In the genomic region with DNA sequence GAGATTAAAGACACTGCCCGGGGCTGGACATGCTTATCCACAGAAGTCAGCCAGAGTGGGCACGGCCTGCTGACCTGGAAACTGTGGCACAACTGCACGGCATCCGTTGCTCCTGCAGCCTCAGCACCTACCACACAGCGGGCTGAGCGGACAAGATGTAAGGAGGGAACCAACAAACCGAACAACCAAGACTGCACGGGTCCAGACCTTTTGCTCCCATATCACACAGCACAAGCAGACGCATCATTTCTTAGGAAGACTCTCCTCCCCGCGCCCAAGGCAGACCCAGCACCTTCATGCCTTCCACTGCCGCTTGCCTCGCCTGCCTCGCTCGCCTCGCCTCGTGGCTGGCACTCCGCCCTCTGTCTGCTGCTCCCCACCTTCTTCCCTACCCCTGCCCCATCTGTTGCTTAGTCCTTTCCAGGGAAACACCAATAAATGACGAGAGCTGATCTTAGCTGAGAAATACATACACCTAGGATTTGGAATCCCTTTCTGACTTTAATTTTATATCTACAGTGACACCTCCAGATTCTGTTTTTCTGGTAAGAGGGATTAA, we compare ENCODE assay signal across 16 cellular contexts.
DNase-seq lines count a peak whose midpoint lies in the region; ATAC-seq, FAIRE-seq and TF ChIP-seq lines count a peak whose summit lies in the region.
"Had no signal": no experiment of that assay in that cellular context is flagged by ENCODE, and none has a peak within 500 bp of the region (broad histone marks: within the 10 kb centered on the region; RNA-seq: fewer than 3 reads in every experiment).

No MANE protein-coding gene starts in this region.

- TF ChIP-seq POLR2A in endothelial cell of umbilical vein (IDR thresholded peaks at IDR 0.05; ENCODE audit: low read depth, low read length) = no peak

- DNase-seq in H9 (no peak), PC-3 (no peak), endothelial cell of umbilical vein (ENCODE audit: low read depth, low spot score) (no peak), osteocyte (ENCODE audit: extremely low spot score, unreplicated experiment) (no peak), GOT3 (lab: John Stamatoyannopoulos, UW) (no peak), Calu3 (no peak), putamen (ENCODE audit: low spot score) (no peak)
- no peak for DNase-seq in activated T-helper 2 cell treated with anti-CD3 and anti-CD28 coated beads, Interferon-gamma antibody, Interleukin-2, Interleukin-4, amounts not matched to agents 10 μg/mL and 5 μg/mL and 100 μg/mL, durations not matched to agents 14 hours and 24 hours and 36 hours (ENCODE audit: low spot score)
- DNase-seq: activated CD8-positive, alpha-beta memory T cell treated with anti-CD3 and anti-CD28 coated beads, Interleukin-2, amount 10 ng/mL, durations not matched to agents 7 days and 5 days; KG1; NCI-H1436 treated with DMSO at 0.1 percent for 48 hours; NCI-H526 treated with DMSO at 0.1 percent for 48 hours; stimulated activated CD4-positive, alpha-beta T cell treated with anti-CD3 and anti-CD28 coated beads, Interleukin-15, amount 100 ng/mL, for 24 hours had no signal

- H3K4me1 Mint-ChIP-seq in H9 (peaks cover 38 to 49% of the 10 kb centered on the region in 2 experiments), osteocyte (ENCODE audit: unreplicated experiment) (peaks cover 85% of the 10 kb centered on the region), Calu3 (ENCODE audit: low read depth, unreplicated experiment) (no peaks in the 10 kb centered on the region)
- peaks cover 37% of the 10 kb centered on the region for H3K4me1 Mint-ChIP-seq in activated T-helper 2 cell treated with anti-CD3 and anti-CD28 coated beads, Interferon-gamma antibody, Interleukin-2, Interleukin-4, amounts not matched to agents 10 μg/mL and 5 μg/mL and 100 μg/mL, durations not matched to agents 14 hours and 24 hours and 36 hours (ENCODE audit: low read depth)

- no peak overlapping the region for H2AK5ac ChIP-seq in H9 (ENCODE audit: insufficient read length, low read length)

- H2BK120ac ChIP-seq in H9 (ENCODE audit: low read depth, low read length, poor library complexity, severe bottlenecking) = no peak overlapping the region

- no TSS peak for BruUV-seq in PC-3 (replicated peaks; lab: Mats Ljungman, UMichigan)
- BruUV-seq in endothelial cell of umbilical vein (replicated peaks; lab: Mats Ljungman, UMichigan) = no TSS peak
- BruUV-seq in Calu3 (replicated peaks; lab: Mats Ljungman, UMichigan) = no TSS peak

- CTCF ChIA-PET in PC-3 (lab: Charles Lee) = no interaction called here
- CTCF ChIA-PET in endothelial cell of umbilical vein (lab: Charles Lee) = interaction anchor here (1.5 to 3.0 kb wide), 3 partner anchors 15 to 58 kb away, joined by 5 to 10 read pairs (median 7); no protein-coding TSS in a partner anchor
- CTCF ChIA-PET in Calu3 (lab: Charles Lee) = no interaction called here

- no peak for ATAC-seq in PC-3
- ATAC-seq: activated CD8-positive, alpha-beta memory T cell treated with anti-CD3 and anti-CD28 coated beads, Interleukin-2, amount 10 ng/mL, durations not matched to agents 7 days and 5 days had no signal

- no peak overlapping the region for H2BK5ac ChIP-seq in H9 (ENCODE audit: insufficient read length, low read length)

- no peaks in the 10 kb centered on the region for H4K20me1 ChIP-seq in H9 (ENCODE audit: control insufficient read depth, insufficient read depth, insufficient read length)
- H4K20me1 ChIP-seq in PC-3 (ENCODE audit: low read length) = no peaks in the 10 kb centered on the region
- no peaks in the 10 kb centered on the region for H4K20me1 ChIP-seq in endothelial cell of umbilical vein (replicated peaks; ENCODE audit: control insufficient read depth, extremely low read depth, insufficient read depth, low read length)

- H3K9ac ChIP-seq in H9 (ENCODE audit: extremely low read depth, insufficient read length, low read length) (no peak overlapping the region), PC-3 (ENCODE audit: low read length) (peak overlapping the region; percentile 2; the same call in 1 of the 2 replicates), endothelial cell of umbilical vein (replicated peaks; ENCODE audit: extremely low read depth, insufficient read depth, low read length) (peak overlapping the region; percentile 83)

- H3K9me1 ChIP-seq in endothelial cell of umbilical vein (replicated peaks; ENCODE audit: control insufficient read depth, extremely low read depth, insufficient read depth, low read length) = no peaks in the 10 kb centered on the region

- FAIRE-seq in endothelial cell of umbilical vein (lab: Jason Lieb, UNC) = no peak
- FAIRE-seq: bronchial epithelial cell, GM12891 had no signal

- peak overlapping the region; percentile 81 to 99 (median 90); a peak in 6 of 7 replicates for H3K27ac Mint-ChIP-seq in H9
- peak overlapping the region; percentile 94 for H3K27ac Mint-ChIP-seq in osteocyte (ENCODE audit: unreplicated experiment)
- H3K27ac Mint-ChIP-seq in activated T-helper 2 cell treated with anti-CD3 and anti-CD28 coated beads, Interferon-gamma antibody, Interleukin-2, Interleukin-4, amounts not matched to agents 10 μg/mL and 5 μg/mL and 100 μg/mL, durations not matched to agents 14 hours and 24 hours and 36 hours = no peak overlapping the region
- no peak overlapping the region for H3K27ac Mint-ChIP-seq in Calu3 (ENCODE audit: unreplicated experiment)
- H3K27ac Mint-ChIP-seq: activated CD8-positive, alpha-beta memory T cell treated with anti-CD3 and anti-CD28 coated beads, Interleukin-2, amount 10 ng/mL, durations not matched to agents 7 days and 5 days; T-helper 1 cell treated with Interleukin-12 subunit alpha and Interleukin-12 subunit beta and Interleukin-4 antibody, amounts not matched to agents 30 μg/mL and 1 μg/mL, for 36 hours had no signal

- H3K9me3 ChIP-seq in H9 (ENCODE audit: control insufficient read depth, low read depth, low read length) (no peaks in the 10 kb centered on the region), PC-3 (ENCODE audit: low read length) (no peaks in the 10 kb centered on the region), endothelial cell of umbilical vein (replicated peaks; ENCODE audit: control insufficient read depth, insufficient read depth, low read length) (no peaks in the 10 kb centered on the region)

- dilution Hi-C loops in endothelial cell of umbilical vein (cut with MboI; ENCODE audit: extremely low pct_ligation_motif_present, low sequenced_read_pairs) = no loop called here

- H3K4me3 Mint-ChIP-seq in H9 (peak overlapping the region in 1 of 2 experiments; percentile 61; a peak in 2 of 5 replicates), osteocyte (ENCODE audit: unreplicated experiment) (peak overlapping the region; percentile 5), Calu3 (ENCODE audit: low read depth, unreplicated experiment) (no peak overlapping the region)
- no peak overlapping the region for H3K4me3 Mint-ChIP-seq in activated T-helper 2 cell treated with anti-CD3 and anti-CD28 coated beads, Interferon-gamma antibody, Interleukin-2, Interleukin-4, amounts not matched to agents 10 μg/mL and 5 μg/mL and 100 μg/mL, durations not matched to agents 14 hours and 24 hours and 36 hours (ENCODE audit: low read depth)
- H3K4me3 Mint-ChIP-seq: activated CD8-positive, alpha-beta memory T cell treated with anti-CD3 and anti-CD28 coated beads, Interleukin-2, amount 10 ng/mL, durations not matched to agents 7 days and 5 days; T-helper 1 cell treated with Interleukin-12 subunit alpha and Interleukin-12 subunit beta and Interleukin-4 antibody, amounts not matched to agents 30 μg/mL and 1 μg/mL, for 36 hours had no signal

- H4K91ac ChIP-seq in H9 (ENCODE audit: insufficient read length, low read depth, low read length) = no peak overlapping the region

- no peaks in the 10 kb centered on the region for H3K79me1 ChIP-seq in H9 (ENCODE audit: insufficient read depth, low read depth, low read length, poor library complexity, severe bottlenecking)

- intact Hi-C loops in PC-3 (cut with micrococcal nuclease) = loop anchor here (1.0 to 2.0 kb wide), 2 partner anchors 18 to 20 kb away; no protein-coding TSS in a partner anchor
- intact Hi-C loops in endothelial cell of umbilical vein (cut with micrococcal nuclease) = loop anchor here (1.0 to 2.0 kb wide), 6 partner anchors 16 to 127 kb away; no protein-coding TSS in a partner anchor
- intact Hi-C loops in activated T-helper 2 cell treated with anti-CD3 and anti-CD28 coated beads, Interferon-gamma antibody, Interleukin-2, Interleukin-4, amounts not matched to agents 10 μg/mL and 5 μg/mL and 100 μg/mL, durations not matched to agents 14 hours and 24 hours and 36 hours (cut with micrococcal nuclease) = no loop called here
- intact Hi-C loops in Calu3 (cut with micrococcal nuclease; ENCODE audit: unreplicated experiment) = no loop called here

- H2AFZ ChIP-seq in H9 (ENCODE audit: low read length) (no peak overlapping the region), PC-3 (ENCODE audit: low read length) (no peak overlapping the region), endothelial cell of umbilical vein (ENCODE audit: low read depth, low read length) (no peak overlapping the region)

- H3K4ac ChIP-seq in H9 (ENCODE audit: low read depth, low read length) = no peak overlapping the region

- H3K14ac ChIP-seq in H9 (ENCODE audit: insufficient read depth, low read length) = no peak overlapping the region

- H3K9me2 ChIP-seq in PC-3 (replicated peaks; ENCODE audit: low read length) = no peaks in the 10 kb centered on the region

- H4K8ac ChIP-seq in H9 (replicated peaks; ENCODE audit: insufficient read length, low read depth, low read length) = no peak overlapping the region

- H4K5ac ChIP-seq in H9 (ENCODE audit: insufficient read length, low read depth, low read length) = no peak overlapping the region

- H3K23ac ChIP-seq in H9 (ENCODE audit: insufficient read length, low read depth, low read length) = no peak overlapping the region

- no peak overlapping the region for H3T11ph ChIP-seq in H9 (ENCODE audit: low read length)

- H3K27me3 Mint-ChIP-seq in H9 (ENCODE audit: low read depth) (no peaks in the 10 kb centered on the region), osteocyte (ENCODE audit: unreplicated experiment) (no peaks in the 10 kb centered on the region), Calu3 (ENCODE audit: unreplicated experiment) (no peaks in the 10 kb centered on the region)
- no peaks in the 10 kb centered on the region for H3K27me3 Mint-ChIP-seq in activated T-helper 2 cell treated with anti-CD3 and anti-CD28 coated beads, Interferon-gamma antibody, Interleukin-2, Interleukin-4, amounts not matched to agents 10 μg/mL and 5 μg/mL and 100 μg/mL, durations not matched to agents 14 hours and 24 hours and 36 hours (ENCODE audit: low read depth)

- H2BK20ac ChIP-seq in H9 (ENCODE audit: low read depth, low read length, poor library complexity, severe bottlenecking) = no peak overlapping the region

- H3K4me2 ChIP-seq in H9 (ENCODE audit: insufficient read depth, insufficient read length, low read length) = no peak overlapping the region
- peak overlapping the region; percentile 74 for H3K4me2 ChIP-seq in PC-3 (ENCODE audit: low read length)
- H3K4me2 ChIP-seq in endothelial cell of umbilical vein (ENCODE audit: insufficient read depth, low read length) = peak overlapping the region; percentile 76

- H3K79me2 ChIP-seq in H9 (ENCODE audit: insufficient read depth, low read length) = no peaks in the 10 kb centered on the region
- peaks cover 84% of the 10 kb centered on the region for H3K79me2 ChIP-seq in PC-3 (ENCODE audit: low read length)
- H3K79me2 ChIP-seq in endothelial cell of umbilical vein (ENCODE audit: control insufficient read depth, insufficient read depth, low read length) = peaks cover 83% of the 10 kb centered on the region

- H3K4me1 ChIP-seq in H9 (ENCODE audit: insufficient read depth, low read length) (peaks cover 10% of the 10 kb centered on the region; the same call in 1 of the 2 replicates), PC-3 (ENCODE audit: insufficient read depth, low read length) (peaks cover 59% of the 10 kb centered on the region), endothelial cell of umbilical vein (ENCODE audit: control insufficient read depth, extremely low read depth, insufficient read depth, low read length) (peaks cover 55% of the 10 kb centered on the region)

- no peaks in the 10 kb centered on the region for H3K23me2 ChIP-seq in H9 (ENCODE audit: insufficient read length, low read depth, low read length, poor library complexity, severe bottlenecking)

- no CpG with 5 or more reads among the region's 19 CpGs for WGBS in H9 (ENCODE audit: extremely low coverage, insufficient read length, low lambda C conversion rate)

- no peak for TF ChIP-seq CTCF in H9 (conservative IDR thresholded peaks at IDR 0.05)
- TF ChIP-seq CTCF in PC-3 (conservative IDR thresholded peaks at IDR 0.05; ENCODE audit: low read depth, low read length) = no peak
- TF ChIP-seq CTCF in endothelial cell of umbilical vein (IDR thresholded peaks at IDR 0.05; ENCODE audit: extremely low read depth in 1 of 2, insufficient read depth in 1 of 2, low read depth in 1 of 2, low read length in 2 of 2) = no peak
- TF ChIP-seq CTCF in osteocyte (IDR thresholded peaks at IDR 0.05) = no peak
- no peak for TF ChIP-seq CTCF in Calu3 (IDR thresholded peaks at IDR 0.05; ENCODE audit: unreplicated experiment)

- H2BK12ac ChIP-seq in H9 (ENCODE audit: insufficient read length, low read depth, low read length) = no peak overlapping the region

- POLR2A ChIA-PET in PC-3 (lab: Charles Lee; ENCODE audit: unreplicated experiment) (no interaction called here), endothelial cell of umbilical vein (lab: Charles Lee) (no interaction called here)

- no peak overlapping the region for H2BK15ac ChIP-seq in H9 (ENCODE audit: low read depth, low read length)

- H3K56ac ChIP-seq in H9 (ENCODE audit: insufficient read length, low read depth, low read length) = no peak overlapping the region

- H3K36me3 ChIP-seq in PC-3 (ENCODE audit: low read depth, low read length) (peaks cover 23% of the 10 kb centered on the region), endothelial cell of umbilical vein (ENCODE audit: control insufficient read depth in 2 of 2, extremely low read depth in 1 of 2, insufficient read depth in 2 of 2, low read length in 2 of 2) (peaks cover 0 to 2% of the 10 kb centered on the region in 2 experiments)

- H3K36me3 Mint-ChIP-seq in H9 (ENCODE audit: insufficient read depth in 1 of 3, low read depth in 3 of 3) = peaks cover 8 to 13% (median 10%) of the 10 kb centered on the region in 3 experiments
- H3K36me3 Mint-ChIP-seq in osteocyte (ENCODE audit: unreplicated experiment) = peaks cover 20% of the 10 kb centered on the region
- peaks cover 33% of the 10 kb centered on the region for H3K36me3 Mint-ChIP-seq in activated T-helper 2 cell treated with anti-CD3 and anti-CD28 coated beads, Interferon-gamma antibody, Interleukin-2, Interleukin-4, amounts not matched to agents 10 μg/mL and 5 μg/mL and 100 μg/mL, durations not matched to agents 14 hours and 24 hours and 36 hours (ENCODE audit: low read depth)
- peaks cover 13% of the 10 kb centered on the region for H3K36me3 Mint-ChIP-seq in Calu3 (ENCODE audit: insufficient read depth, unreplicated experiment)

- H3K9me3 Mint-ChIP-seq in H9 (peaks cover 6 to 8% of the 10 kb centered on the region in 2 experiments; a peak in 4 of 5 replicates), osteocyte (ENCODE audit: unreplicated experiment) (peaks cover 5% of the 10 kb centered on the region), Calu3 (ENCODE audit: low read depth, unreplicated experiment) (no peaks in the 10 kb centered on the region)
- peaks cover 8% of the 10 kb centered on the region for H3K9me3 Mint-ChIP-seq in activated T-helper 2 cell treated with anti-CD3 and anti-CD28 coated beads, Interferon-gamma antibody, Interleukin-2, Interleukin-4, amounts not matched to agents 10 μg/mL and 5 μg/mL and 100 μg/mL, durations not matched to agents 14 hours and 24 hours and 36 hours

- H3K4me3 ChIP-seq in PC-3 (ENCODE audit: low read length) (peak overlapping the region; percentile 45), endothelial cell of umbilical vein (replicated peaks in 1 of 3; ENCODE audit: insufficient read depth in 1 of 3, low read depth in 1 of 3, low read length in 3 of 3) (peak overlapping the region in 1 of 3 experiments; percentile 6)

- H3F3A ChIP-seq in PC-3 (ENCODE audit: low read length, unreplicated experiment) = peaks cover 11% of the 10 kb centered on the region

- H3K27ac ChIP-seq in H9 (ENCODE audit: insufficient read length, low read depth, low read length) = peak overlapping the region; percentile 0
- peak overlapping the region; percentile 78 for H3K27ac ChIP-seq in PC-3 (ENCODE audit: low read length)
- peak overlapping the region; percentile 99 for H3K27ac ChIP-seq in endothelial cell of umbilical vein (ENCODE audit: insufficient read depth, low read depth, low read length)

- H3K27me3 ChIP-seq in H9 (ENCODE audit: insufficient read depth, low read length) (no peaks in the 10 kb centered on the region), PC-3 (ENCODE audit: low read length) (no peaks in the 10 kb centered on the region), endothelial cell of umbilical vein (ENCODE audit: control insufficient read depth in 2 of 2, insufficient read depth in 2 of 2, low read length in 2 of 2) (no peaks in the 10 kb centered on the region)

- no peak overlapping the region for H3K18ac ChIP-seq in H9 (ENCODE audit: insufficient read length, low read depth, low read length)

Comparison
In these comparisons a context has a peak if more than half of its experiments do, and no peak if none do; other contexts are left out.
1. H3K27ac ChIP-seq: peak in every context shown above with its lines; median percentile 99 in endothelial cell of umbilical vein; 78 in PC-3; 0 in H9.
2. H3K27ac Mint-ChIP-seq: peak in H9 (3 of 3) and osteocyte (single experiment); none in activated T-helper 2 cell treated with anti-CD3 and anti-CD28 coated beads, Interferon-gamma antibody, Interleukin-2, Interleukin-4, amounts not matched to agents 10 μg/mL and 5 μg/mL and 100 μg/mL, durations not matched to agents 14 hours and 24 hours and 36 hours (single experiment) and Calu3 (single experiment).
3. intact Hi-C loops: an anchor here in PC-3 (1.0 to 2.0 kb wide) and endothelial cell of umbilical vein (1.0 to 2.0 kb wide); none called in activated T-helper 2 cell treated with anti-CD3 and anti-CD28 coated beads, Interferon-gamma antibody, Interleukin-2, Interleukin-4, amounts not matched to agents 10 μg/mL and 5 μg/mL and 100 μg/mL, durations not matched to agents 14 hours and 24 hours and 36 hours and Calu3.